ENCODE assay signal across 14 cellular contexts in genomic region chr18:23311346-23312103, GRCh38.
A peak's percentile ranks its signal among the peaks of the same experiment; 100 is the strongest.
DNase-seq lines count a peak whose midpoint lies in the region; ATAC-seq and TF ChIP-seq lines count a peak whose summit lies in the region.
"Had no signal": no experiment of that assay in that cellular context is flagged by ENCODE, and none has a peak within 500 bp of the region (broad histone marks: within the 10 kb centered on the region; RNA-seq: fewer than 3 reads in every experiment).

No MANE protein-coding gene starts in this region.

- H3K27me3 ChIP-seq in heart right ventricle: no peaks in the 10 kb centered on the region
- H3K27me3 ChIP-seq: SJCRH30, testis had no signal

- DNase-seq in GM04504 (ENCODE audit: low read depth): peak; percentile 74
- peak; percentile 91 for DNase-seq in astrocyte of the cerebellum (ENCODE audit: low read depth)
- DNase-seq in heart right ventricle: peak; percentile 30 to 59
- DNase-seq in skeletal muscle cell (ENCODE audit: low read depth): peak; percentile 87
- DNase-seq in T-helper 17 cell: no peak
- DNase-seq: activated CD4-positive, alpha-beta T cell treated with anti-CD3 and anti-CD28 coated beads for 4 hours; NCI-H510A treated with DMSO at 0.1 percent for 48 hours; SJCRH30; stimulated activated CD4-positive, alpha-beta T cell treated with anti-CD3 and anti-CD28 coated beads, Interleukin-4, amount 100 ng/mL, for 1 hour had no signal

- H3K4me1 Mint-ChIP-seq in T-helper 17 cell: peaks cover 19% of the 10 kb centered on the region
- H3K4me1 Mint-ChIP-seq: brain had no signal

- peaks cover 2% of the 10 kb centered on the region for H3K36me3 Mint-ChIP-seq in T-helper 17 cell (ENCODE audit: low read depth)

- H3K4me1 ChIP-seq in heart right ventricle: peaks cover 0 to 21% (median 7%) of the 10 kb centered on the region in 9 donors
- H3K4me1 ChIP-seq: SJCRH30 had no signal

- H3K4me3 ChIP-seq in astrocyte of the cerebellum (ENCODE audit: low read depth, low read length) (no peak overlapping the region), heart right ventricle (no peak overlapping the region), skeletal muscle cell (ENCODE audit: low read depth, low read length) (no peak overlapping the region)
- H3K4me3 ChIP-seq: SJCRH30, testis had no signal

- H3K36me3 ChIP-seq in heart right ventricle: no peaks in the 10 kb centered on the region
- H3K36me3 ChIP-seq: SJCRH30 had no signal

- H3K4me3 Mint-ChIP-seq in T-helper 17 cell: no peak overlapping the region
- H3K4me3 Mint-ChIP-seq: brain had no signal

- 80 to 86% methylated on average over 7 of the region's 7 CpGs for WGBS in heart right ventricle, 2 donors

- in situ Hi-C loops in astrocyte of the cerebellum (cut with HindIII; ENCODE audit: low sequenced_read_pairs): loop anchor here (5.0 kb wide), 1 partner anchor 71 kb away; no protein-coding TSS in a partner anchor

- H3K27me3 Mint-ChIP-seq in T-helper 17 cell: no peaks in the 10 kb centered on the region

- intact Hi-C loops in heart right ventricle (cut with DNase I): loop anchor here in 1 of 10 donors (10.0 kb wide), 1 partner anchor 53 kb away; no protein-coding TSS in a partner anchor

- no peak for TF ChIP-seq CTCF in astrocyte of the cerebellum (IDR thresholded peaks at IDR 0.05; ENCODE audit: low read depth, low read length, missing control alignments)
- no peak for TF ChIP-seq CTCF in heart right ventricle (IDR thresholded peaks at IDR 0.05)

- no peaks in the 10 kb centered on the region for H3K9me3 ChIP-seq in heart right ventricle
- no peaks in the 10 kb centered on the region for H3K9me3 ChIP-seq in T-helper 17 cell (ENCODE audit: control insufficient read depth, low read length, poor library complexity, severe bottlenecking)
- H3K9me3 ChIP-seq: SJCRH30, testis had no signal

- H3K27ac Mint-ChIP-seq in T-helper 17 cell: no peak overlapping the region
- H3K27ac Mint-ChIP-seq: brain had no signal

- peak overlapping the region in 3 of 10 donors; percentile 15 to 30 (median 15) for H3K27ac ChIP-seq in heart right ventricle
- H3K27ac ChIP-seq: SJCRH30, testis had no signal

- peak in 5 of 8 donors; percentile 22 to 57 (median 38) for ATAC-seq in heart right ventricle
- no peak for ATAC-seq in HG03039 (IDR thresholded peaks at IDR 0.05; ENCODE audit: unreplicated experiment)
- no peak for ATAC-seq in HG02763 (IDR thresholded peaks at IDR 0.05; ENCODE audit: unreplicated experiment)
- ATAC-seq in T-helper 17 cell: no peak
- no peak for ATAC-seq in GM18861 (IDR thresholded peaks at IDR 0.05; ENCODE audit: unreplicated experiment)

Comparison
In these comparisons a context has a peak if more than half of its experiments do, and no peak if none do; other contexts are left out.
1. DNase-seq: peak in GM04504 (single experiment), astrocyte of the cerebellum (single experiment), heart right ventricle (2 of 2) and skeletal muscle cell (single experiment); none in T-helper 17 cell (0 of 3).
2. ATAC-seq: peak in heart right ventricle (5 of 8); none in HG03039 (single experiment), HG02763 (single experiment), T-helper 17 cell (single experiment) and GM18861 (single experiment).